ENCODE assay signal across 12 cellular contexts in the genomic region with DNA sequence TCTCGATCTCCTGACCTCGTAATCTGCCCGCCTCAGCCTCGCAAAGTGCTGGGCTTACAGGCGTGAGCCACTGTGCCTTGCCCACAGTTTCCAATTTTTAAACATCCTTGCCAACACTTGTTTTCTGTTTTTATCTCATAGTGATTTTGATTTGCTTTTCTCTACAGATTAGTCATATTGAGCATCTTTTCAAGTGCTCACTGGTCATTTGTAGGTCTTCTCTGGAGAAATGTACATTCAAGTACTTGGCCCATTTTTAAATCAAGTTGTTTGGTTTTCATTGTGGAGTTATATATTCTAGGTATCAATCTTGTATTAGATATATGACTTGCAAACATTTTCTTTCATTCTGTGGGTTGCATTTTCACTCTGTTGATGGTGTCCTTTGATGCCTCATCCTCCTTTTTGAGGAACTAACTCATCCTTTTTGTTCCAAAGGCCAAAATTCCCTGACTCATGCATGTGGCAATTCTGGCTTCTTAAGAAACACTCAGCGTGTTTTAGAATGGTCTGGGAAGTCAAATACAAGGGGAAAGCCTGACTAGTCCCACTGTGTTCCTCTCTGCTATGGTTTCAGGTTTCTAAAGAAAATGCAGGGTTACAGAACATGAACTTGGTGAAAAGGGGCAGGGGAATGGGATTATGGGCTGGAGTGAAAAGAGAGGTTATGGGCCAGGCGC. TPM values are rescaled to one million over a fixed set of nuclear protein-coding genes. Genes with fewer than 3 reads are reported as not detected.
DNase-seq lines count a peak whose midpoint lies in the region; ATAC-seq and TF ChIP-seq lines count a peak whose summit lies in the region.
"Had no signal": no experiment of that assay in that cellular context is flagged by ENCODE, and none has a peak within 500 bp of the region (broad histone marks: within the 10 kb centered on the region; RNA-seq: fewer than 3 reads in every experiment).

No MANE protein-coding gene starts in this region.

- POLR2A ChIA-PET in PC-9 (lab: Charles Lee; ENCODE audit: unreplicated experiment): no interaction called here

- H3K27ac ChIP-seq in PC-9 (peak overlapping the region; percentile 26; the same call in 1 of the 2 replicates), upper lobe of left lung (peak overlapping the region in 3 of 4 donors; percentile 45 to 79 (median 51)), GM23338 (ENCODE audit: low read depth) (no peak overlapping the region)
- H3K27ac ChIP-seq: ovary, SJSA1 had no signal

- H3F3A ChIP-seq in PC-9 (ENCODE audit: insufficient read depth, low read depth): peaks cover 48% of the 10 kb centered on the region
- H3F3A ChIP-seq in GM23338 (replicated peaks; ENCODE audit: low read depth): no peaks in the 10 kb centered on the region

- H4K20me1 ChIP-seq in PC-9 (ENCODE audit: insufficient read depth) (no peaks in the 10 kb centered on the region), GM23338 (replicated peaks; ENCODE audit: insufficient read depth) (no peaks in the 10 kb centered on the region; the same call in 1 of the 2 replicates)

- H3K36me3 ChIP-seq in PC-9 (ENCODE audit: low read depth): no peaks in the 10 kb centered on the region
- H3K36me3 ChIP-seq in upper lobe of left lung: no peaks in the 10 kb centered on the region
- H3K36me3 ChIP-seq in GM23338 (ENCODE audit: insufficient read depth): no peaks in the 10 kb centered on the region
- H3K36me3 ChIP-seq: ovary, SJSA1 had no signal

- H3K4me3 Mint-ChIP-seq in GM23338: no peak overlapping the region

- TF ChIP-seq CTCF in PC-9 (conservative IDR thresholded peaks at IDR 0.05): no peak
- TF ChIP-seq CTCF in upper lobe of left lung (IDR thresholded peaks at IDR 0.05): no peak
- no peak for TF ChIP-seq CTCF in GM23338 (conservative IDR thresholded peaks at IDR 0.05; ENCODE audit: low read depth in 2 of 2)

- no peak overlapping the region for H3K4me2 ChIP-seq in PC-9
- no peak overlapping the region for H3K4me2 ChIP-seq in GM23338

- no peak overlapping the region for H2AFZ ChIP-seq in PC-9
- H2AFZ ChIP-seq in GM23338: no peak overlapping the region

- ATAC-seq in left ventricle myocardium superior (peak; percentile 38), upper lobe of left lung (ENCODE audit: low FRiP score in 2 of 2) (peak in 1 of 2 donors; percentile 69), GM23338 (no peak)

- 82 to 88% methylated on average over 7 of the region's 7 CpGs for WGBS in upper lobe of left lung, 2 donors

- H3K27me3 Mint-ChIP-seq in GM23338 (ENCODE audit: insufficient read depth, low read depth, poor library complexity): peaks cover 6% of the 10 kb centered on the region

- no peaks in the 10 kb centered on the region for H3K9me2 ChIP-seq in PC-9 (ENCODE audit: insufficient read depth)
- no peaks in the 10 kb centered on the region for H3K9me2 ChIP-seq in GM23338 (ENCODE audit: insufficient read depth)

- H3K4me1 Mint-ChIP-seq in GM23338: peaks cover 3% of the 10 kb centered on the region; the same call in 1 of the 3 replicates

- BruUV-seq in PC-9 (replicated peaks; lab: Mats Ljungman, UMichigan): no TSS peak

- intact Hi-C loops in left ventricle myocardium superior (cut with micrococcal nuclease): no loop called here
- intact Hi-C loops in cardiac septum (cut with DNase I): no loop called here
- intact Hi-C loops in PC-9 (cut with micrococcal nuclease; ENCODE audit: unreplicated experiment): loop anchor here (5.0 kb wide), 1 partner anchor 52 kb away; a partner anchor contains a TSS

- H3K27ac Mint-ChIP-seq in GM23338: no peak overlapping the region

- TF ChIP-seq EP300 in upper lobe of left lung (IDR thresholded peaks at IDR 0.05): no peak

- no peak for TF ChIP-seq POLR2A in upper lobe of left lung (IDR thresholded peaks at IDR 0.05)

- DNase-seq in left ventricle myocardium superior (no peak), cardiac septum (ENCODE audit: low spot score) (no peak), PC-9 (peak in 1 of 2 experiments; percentile 45), fibroblast of gingiva (ENCODE audit: low read depth) (peak; percentile 73), upper lobe of left lung (peak in 1 of 2 donors; percentile 61), NCI-H524 (lab: John Stamatoyannopoulos, UW) (no peak), GM23338 (ENCODE audit: low spot score) (no peak), HK-2 (ENCODE audit: unreplicated experiment) (no peak)
- DNase-seq: activated CD4-positive, alpha-beta T cell treated with anti-CD3 and anti-CD28 coated beads, Interleukin-2, amount 50 U/mL, for 4 hours; kidney; ovary had no signal

- H3K4me1 ChIP-seq in PC-9 (replicated peaks; ENCODE audit: insufficient read depth) (peaks cover 42% of the 10 kb centered on the region), upper lobe of left lung (peaks cover 13 to 18% (median 16%) of the 10 kb centered on the region in 4 donors), GM23338 (ENCODE audit: insufficient read depth) (no peaks in the 10 kb centered on the region)

- H3K9me3 ChIP-seq in PC-9 (ENCODE audit: insufficient read depth, low read depth) (no peaks in the 10 kb centered on the region), upper lobe of left lung (no peaks in the 10 kb centered on the region)
- H3K9me3 ChIP-seq: ovary, SJSA1 had no signal

- H3K9me3 Mint-ChIP-seq in GM23338: no peaks in the 10 kb centered on the region

- no peaks in the 10 kb centered on the region for H3K79me2 ChIP-seq in PC-9 (ENCODE audit: low read depth)
- H3K79me2 ChIP-seq in GM23338 (replicated peaks; ENCODE audit: insufficient read depth): no peaks in the 10 kb centered on the region

- no peaks in the 10 kb centered on the region for H3K36me3 Mint-ChIP-seq in GM23338 (ENCODE audit: low read depth)

- CTCF ChIA-PET in PC-9 (lab: Charles Lee): no interaction called here

- H3K4me3 ChIP-seq in PC-9 (no peak overlapping the region), upper lobe of left lung (no peak overlapping the region), GM23338 (no peak overlapping the region)
- H3K4me3 ChIP-seq: ovary, SJSA1 had no signal

- no peaks in the 10 kb centered on the region for H3K27me3 ChIP-seq in PC-9 (ENCODE audit: insufficient read depth, low read depth)
- no peaks in the 10 kb centered on the region for H3K27me3 ChIP-seq in upper lobe of left lung
- H3K27me3 ChIP-seq in GM23338 (ENCODE audit: insufficient read depth): no peaks in the 10 kb centered on the region
- H3K27me3 ChIP-seq: ovary, SJSA1 had no signal

TF ChIP-seq in GM23338, 12 proteins besides CTCF, POLR2A, EP300 and RAD21 (continues in another document):
- no peak for TF ChIP-seq CREB1 (CRISPR knock-in tag; IDR thresholded peaks at IDR 0.05; ENCODE audit: low read depth)
- TF ChIP-seq, protein P1, sequence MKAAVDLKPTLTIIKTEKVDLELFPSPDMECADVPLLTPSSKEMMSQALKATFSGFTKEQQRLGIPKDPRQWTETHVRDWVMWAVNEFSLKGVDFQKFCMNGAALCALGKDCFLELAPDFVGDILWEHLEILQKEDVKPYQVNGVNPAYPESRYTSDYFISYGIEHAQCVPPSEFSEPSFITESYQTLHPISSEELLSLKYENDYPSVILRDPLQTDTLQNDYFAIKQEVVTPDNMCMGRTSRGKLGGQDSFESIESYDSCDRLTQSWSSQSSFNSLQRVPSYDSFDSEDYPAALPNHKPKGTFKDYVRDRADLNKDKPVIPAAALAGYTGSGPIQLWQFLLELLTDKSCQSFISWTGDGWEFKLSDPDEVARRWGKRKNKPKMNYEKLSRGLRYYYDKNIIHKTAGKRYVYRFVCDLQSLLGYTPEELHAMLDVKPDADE (IDR thresholded peaks at IDR 0.05): no peak
- no peak for TF ChIP-seq ZNF114 (CRISPR knock-in tag; IDR thresholded peaks at IDR 0.05)
- TF ChIP-seq EZH2 (IDR thresholded peaks at IDR 0.05; ENCODE audit: low read depth, unreplicated experiment): no peak
- TF ChIP-seq, protein P2, sequence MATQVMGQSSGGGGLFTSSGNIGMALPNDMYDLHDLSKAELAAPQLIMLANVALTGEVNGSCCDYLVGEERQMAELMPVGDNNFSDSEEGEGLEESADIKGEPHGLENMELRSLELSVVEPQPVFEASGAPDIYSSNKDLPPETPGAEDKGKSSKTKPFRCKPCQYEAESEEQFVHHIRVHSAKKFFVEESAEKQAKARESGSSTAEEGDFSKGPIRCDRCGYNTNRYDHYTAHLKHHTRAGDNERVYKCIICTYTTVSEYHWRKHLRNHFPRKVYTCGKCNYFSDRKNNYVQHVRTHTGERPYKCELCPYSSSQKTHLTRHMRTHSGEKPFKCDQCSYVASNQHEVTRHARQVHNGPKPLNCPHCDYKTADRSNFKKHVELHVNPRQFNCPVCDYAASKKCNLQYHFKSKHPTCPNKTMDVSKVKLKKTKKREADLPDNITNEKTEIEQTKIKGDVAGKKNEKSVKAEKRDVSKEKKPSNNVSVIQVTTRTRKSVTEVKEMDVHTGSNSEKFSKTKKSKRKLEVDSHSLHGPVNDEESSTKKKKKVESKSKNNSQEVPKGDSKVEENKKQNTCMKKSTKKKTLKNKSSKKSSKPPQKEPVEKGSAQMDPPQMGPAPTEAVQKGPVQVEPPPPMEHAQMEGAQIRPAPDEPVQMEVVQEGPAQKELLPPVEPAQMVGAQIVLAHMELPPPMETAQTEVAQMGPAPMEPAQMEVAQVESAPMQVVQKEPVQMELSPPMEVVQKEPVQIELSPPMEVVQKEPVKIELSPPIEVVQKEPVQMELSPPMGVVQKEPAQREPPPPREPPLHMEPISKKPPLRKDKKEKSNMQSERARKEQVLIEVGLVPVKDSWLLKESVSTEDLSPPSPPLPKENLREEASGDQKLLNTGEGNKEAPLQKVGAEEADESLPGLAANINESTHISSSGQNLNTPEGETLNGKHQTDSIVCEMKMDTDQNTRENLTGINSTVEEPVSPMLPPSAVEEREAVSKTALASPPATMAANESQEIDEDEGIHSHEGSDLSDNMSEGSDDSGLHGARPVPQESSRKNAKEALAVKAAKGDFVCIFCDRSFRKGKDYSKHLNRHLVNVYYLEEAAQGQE (IDR thresholded peaks at IDR 0.05; ENCODE audit: unreplicated experiment): no peak
- TF ChIP-seq JUNB (IDR thresholded peaks at IDR 0.05; ENCODE audit: unreplicated experiment): no peak
- no peak for TF ChIP-seq EZH2phosphoT487 (IDR thresholded peaks at IDR 0.05; ENCODE audit: unreplicated experiment)
- no peak for TF ChIP-seq ZNF331 (CRISPR knock-in tag; IDR thresholded peaks at IDR 0.05; ENCODE audit: low read depth)
- TF ChIP-seq POLR2AphosphoS5 (IDR thresholded peaks at IDR 0.05; ENCODE audit: low read depth): no peak

RNA-seq across cellular contexts. Expression of a gene that starts 37.3 kb away (rescaled TPM):
- 2.2 TPM for total RNA-seq in left ventricle myocardium superior
- 2.2 TPM for total RNA-seq in cardiac septum
- total RNA-seq in PC-9 (2021): 7.6 and 12.2 TPM in 2 replicates
- total RNA-seq in upper lobe of left lung: 10 to 100 TPM; 10.5 to 42.3 (median 22.0) TPM
- total RNA-seq in GM23338 (2014; rRNA removed; shearing (Covaris generic)): 0.27 and 0.76 TPM in 2 replicates
- 0.29 and 0.49 TPM in 2 replicates for polyA plus RNA-seq in GM23338 (2016; fragmentation: Nextera tagmentation; extraction: Ambion mirVana)

RNA-seq across cellular contexts. Expression of a gene that starts 50.8 kb away (rescaled TPM):
- total RNA-seq in left ventricle myocardium superior (21.1 TPM), cardiac septum (15.9 TPM), PC-9 (2021) (9.6 and 19.0 TPM in 2 replicates), upper lobe of left lung (10 to 100 TPM; 15.9 to 23.4 (median 22.0) TPM)
- total RNA-seq in GM23338 (2014; rRNA removed; shearing (Covaris generic)): 25.5 and 33.6 TPM in 2 replicates
- 10.9 and 12.5 TPM in 2 replicates for polyA plus RNA-seq in GM23338 (2016; fragmentation: Nextera tagmentation; extraction: Ambion mirVana)
